8 cellular contexts compared by ENCODE assay signal in genomic region chr17:42659932-42660274, GRCh38. TPM values are rescaled to one million over a fixed set of nuclear protein-coding genes. Genes with fewer than 3 reads are reported as not detected.
DNase-seq lines count a peak whose midpoint lies in the region; ATAC-seq and TF ChIP-seq lines count a peak whose summit lies in the region.
"Not testable (repeated sequence)": the region's sequence is repeated elsewhere in the genome, so short reads cannot be mapped to it uniquely, and the experiment has no call there.

No MANE protein-coding gene starts in this region.

- H2AFZ ChIP-seq in OCI-LY1 (ENCODE audit: low read length), result not testable (repeated sequence)

- not testable (repeated sequence) for H3K9me3 ChIP-seq in DOHH2 (ENCODE audit: control insufficient read depth, insufficient read depth, low read length); OCI-LY1 (ENCODE audit: low read length); cardiac muscle cell (ENCODE audit: low read depth); uterus

- H3K4me3 Mint-ChIP-seq in activated T-cell treated with anti-CD3 and anti-CD28 coated beads, Interleukin-2, amount 50 U/mL, for 24 hours, result peak overlapping the region; percentile 10
- H3K4me3 Mint-ChIP-seq in central memory CD8-positive, alpha-beta T cell, result peak overlapping the region; percentile 87

- intact Hi-C loops in uterus (cut with DNase I; ENCODE audit: low total_unique reads), result not testable (repeated sequence)

- H3K27me3 Mint-ChIP-seq in activated T-cell treated with anti-CD3 and anti-CD28 coated beads, Interleukin-2, amount 50 U/mL, for 24 hours; central memory CD8-positive, alpha-beta T cell: not testable (repeated sequence)

- not testable (repeated sequence) for H3K27ac Mint-ChIP-seq in activated T-cell treated with anti-CD3 and anti-CD28 coated beads, Interleukin-2, amount 50 U/mL, for 24 hours
- peak overlapping the region; percentile 44 for H3K27ac Mint-ChIP-seq in central memory CD8-positive, alpha-beta T cell (ENCODE audit: low read depth)

- H3K4me1 ChIP-seq in DOHH2 (ENCODE audit: control insufficient read depth, low read length) (peaks cover 20% of the 10 kb centered on the region), OCI-LY1 (ENCODE audit: insufficient read depth, low read length, severe bottlenecking) (peaks cover 11% of the 10 kb centered on the region)
- H3K4me1 ChIP-seq in cardiac muscle cell (ENCODE audit: low read depth); mesendoderm (ENCODE audit: control insufficient read depth, low read depth, low read length); rectal smooth muscle tissue (ENCODE audit: control insufficient read depth, insufficient read depth, low read length); uterus: not testable (repeated sequence)

- not testable (repeated sequence) for H3K79me1 ChIP-seq in mesendoderm (ENCODE audit: low read length)

- WGBS in mesendoderm (ENCODE audit: extremely low coverage, insufficient coverage, low lambda C conversion rate), result no CpG with 5 or more reads among the region's 14 CpGs

- not testable (repeated sequence) for H3K36me3 Mint-ChIP-seq in activated T-cell treated with anti-CD3 and anti-CD28 coated beads, Interleukin-2, amount 50 U/mL, for 24 hours (ENCODE audit: low read depth); central memory CD8-positive, alpha-beta T cell (ENCODE audit: insufficient read depth)

- H2BK15ac ChIP-seq in mesendoderm (replicated peaks; ENCODE audit: low read depth), result not testable (repeated sequence)

- H3F3A ChIP-seq in DOHH2 (ENCODE audit: control insufficient read depth, insufficient read depth); OCI-LY1 (ENCODE audit: insufficient read depth, low read length): not testable (repeated sequence)

- not testable (repeated sequence) for H4K5ac ChIP-seq in mesendoderm (ENCODE audit: low read length)

- not testable (repeated sequence) for H3K36me3 ChIP-seq in DOHH2 (ENCODE audit: control insufficient read depth, low read length); OCI-LY1 (ENCODE audit: insufficient read depth, low read length); cardiac muscle cell; mesendoderm (ENCODE audit: control insufficient read depth, insufficient read depth, low read length); rectal smooth muscle tissue (ENCODE audit: control insufficient read depth, insufficient read depth, low read length); uterus

- not testable (repeated sequence) for H3K79me2 ChIP-seq in DOHH2 (ENCODE audit: control insufficient read depth, low read length); OCI-LY1 (ENCODE audit: insufficient read depth, low read length); mesendoderm (ENCODE audit: control insufficient read depth, insufficient read depth, low read length)

- ATAC-seq in central memory CD8-positive, alpha-beta T cell (replicated peaks; ENCODE audit: extremely low read depth, poor library complexity, severe bottlenecking), result not testable (repeated sequence)

- not testable (repeated sequence) for H2BK5ac ChIP-seq in mesendoderm (ENCODE audit: low read length)

- H2AK5ac ChIP-seq in mesendoderm (ENCODE audit: low read length), result not testable (repeated sequence)

- peaks cover 30% of the 10 kb centered on the region for H3K4me1 Mint-ChIP-seq in activated T-cell treated with anti-CD3 and anti-CD28 coated beads, Interleukin-2, amount 50 U/mL, for 24 hours (ENCODE audit: low read depth)
- peaks cover 22% of the 10 kb centered on the region for H3K4me1 Mint-ChIP-seq in central memory CD8-positive, alpha-beta T cell

- not testable (repeated sequence) for H3K4ac ChIP-seq in mesendoderm (ENCODE audit: low read depth, low read length)

- not testable (repeated sequence) for H3K23ac ChIP-seq in mesendoderm (ENCODE audit: low read length)

- not testable (repeated sequence) for H3K9me3 Mint-ChIP-seq in activated T-cell treated with anti-CD3 and anti-CD28 coated beads, Interleukin-2, amount 50 U/mL, for 24 hours; central memory CD8-positive, alpha-beta T cell

- H3K9me2 ChIP-seq in DOHH2 (replicated peaks; ENCODE audit: control insufficient read depth, low read length); OCI-LY1 (ENCODE audit: low read depth, low read length): not testable (repeated sequence)

- not testable (repeated sequence) for TF ChIP-seq POLR2A in uterus (IDR thresholded peaks at IDR 0.05)

- peak overlapping the region; percentile 77 for H3K4me3 ChIP-seq in DOHH2 (ENCODE audit: low read length)
- peak overlapping the region; percentile 77 for H3K4me3 ChIP-seq in OCI-LY1 (ENCODE audit: low read depth, low read length, poor library complexity, severe bottlenecking)
- peak overlapping the region; percentile 41 for H3K4me3 ChIP-seq in cardiac muscle cell
- not testable (repeated sequence) for H3K4me3 ChIP-seq in mesendoderm (ENCODE audit: low read length)
- peak overlapping the region; percentile 63 for H3K4me3 ChIP-seq in rectal smooth muscle tissue (ENCODE audit: low read length)
- peak overlapping the region; percentile 47 to 83 for H3K4me3 ChIP-seq in uterus

- not testable (repeated sequence) for H3K27ac ChIP-seq in DOHH2 (ENCODE audit: low read depth, low read length); OCI-LY1 (ENCODE audit: low read depth, low read length, poor library complexity, severe bottlenecking); cardiac muscle cell; mesendoderm (ENCODE audit: low read depth, low read length); rectal smooth muscle tissue (ENCODE audit: low read depth, low read length)
- peak overlapping the region; percentile 88 to 89 for H3K27ac ChIP-seq in uterus

- not testable (repeated sequence) for TF ChIP-seq CTCF in DOHH2 (IDR thresholded peaks at IDR 0.05; ENCODE audit: low read depth, low read length, poor library complexity, severe bottlenecking); OCI-LY1 (IDR thresholded peaks at IDR 0.05; ENCODE audit: low read length); cardiac muscle cell (IDR thresholded peaks at IDR 0.05; ENCODE audit: low read depth, low read length); uterus (IDR thresholded peaks at IDR 0.05)

- DNase-seq in activated T-cell treated with anti-CD3 and anti-CD28 coated beads, Interleukin-2, amount 50 U/mL, for 24 hours; central memory CD8-positive, alpha-beta T cell (ENCODE audit: low spot score in 2 of 2); cardiac muscle cell (ENCODE audit: low read depth in 1 of 2, low spot score in 1 of 2); mesendoderm; uterus: not testable (repeated sequence)

- H3K27me3 ChIP-seq in DOHH2 (ENCODE audit: control insufficient read depth, low read length); OCI-LY1 (ENCODE audit: insufficient read depth, low read length); cardiac muscle cell; mesendoderm (ENCODE audit: insufficient read depth, low read length, poor library complexity); rectal smooth muscle tissue (ENCODE audit: control insufficient read depth, insufficient read depth, low read length); uterus: not testable (repeated sequence)

- H4K20me1 ChIP-seq in DOHH2 (ENCODE audit: control insufficient read depth, insufficient read depth, low read depth, low read length); OCI-LY1 (ENCODE audit: insufficient read depth, low read length): not testable (repeated sequence)

- H3K9ac ChIP-seq in OCI-LY1 (ENCODE audit: low read length) (peak overlapping the region; percentile 82; the same call in 1 of the 2 replicates), mesendoderm (ENCODE audit: low read length) (peak overlapping the region; percentile 78)
- H3K9ac ChIP-seq in rectal smooth muscle tissue (ENCODE audit: low read length), result not testable (repeated sequence)

- H3K18ac ChIP-seq in mesendoderm (ENCODE audit: low read length), result not testable (repeated sequence)

- H3K56ac ChIP-seq in mesendoderm (ENCODE audit: low read length), result peak overlapping the region; percentile 92

- H2BK120ac ChIP-seq in mesendoderm (ENCODE audit: low read depth, low read length), result not testable (repeated sequence)

- not testable (repeated sequence) for H4K8ac ChIP-seq in mesendoderm (ENCODE audit: low read depth, low read length)

- H3K4me2 ChIP-seq in DOHH2 (ENCODE audit: low read length) (peak overlapping the region; percentile 69), OCI-LY1 (ENCODE audit: low read length) (peak overlapping the region; percentile 80)
- H3K4me2 ChIP-seq in mesendoderm (ENCODE audit: low read length), result not testable (repeated sequence)

RNA-seq across cellular contexts. Expression of gene TUBG2, which starts 0.8 kb away (rescaled TPM):
- total RNA-seq in cardiac muscle cell, result 47.1 and 62.7 TPM in 2 replicates
- 67.4 and 83.1 TPM in 2 replicates for polyA plus RNA-seq in cardiac muscle cell
- polyA plus RNA-seq in mesendoderm (2013, experiment 1 of 2), result 6.8 TPM
- 7.1 TPM for polyA plus RNA-seq in mesendoderm (2013, experiment 2 of 2)
- total RNA-seq in uterus, result 10 to 100 TPM in 3 of 4 donors, 1 to 10 TPM in 1; 9.7 to 60.7 (median 27.6) TPM

RNA-seq across cellular contexts. Expression of gene PLEKHH3, which starts 16.9 kb away (rescaled TPM):
- total RNA-seq in cardiac muscle cell (50.3 and 79.1 TPM in 2 replicates), uterus (100 to 1,000 TPM in 1 of 4 donors, 10 to 100 TPM in 1, 1 to 10 TPM in 2; 2.9 to 102 (median 19.2) TPM)
- polyA plus RNA-seq in cardiac muscle cell, result 54.7 and 95.6 TPM in 2 replicates
- 5.1 TPM for polyA plus RNA-seq in mesendoderm (2013, experiment 1 of 2)
- polyA plus RNA-seq in mesendoderm (2013, experiment 2 of 2), result 5.7 TPM

RNA-seq across cellular contexts. Expression of gene CCR10, which starts 21.7 kb away (rescaled TPM):
- total RNA-seq in cardiac muscle cell (5.8 and 13.5 TPM in 2 replicates), uterus (10 to 100 TPM in 1 of 4 donors, 1 to 10 TPM in 1, under 1 TPM in 2; 0.26 to 17.9 (median 1.6) TPM)
- polyA plus RNA-seq in cardiac muscle cell, result 16.3 and 21.1 TPM in 2 replicates
- polyA plus RNA-seq in mesendoderm (2013, experiment 1 of 2), result 0.08 TPM
- 0.21 TPM for polyA plus RNA-seq in mesendoderm (2013, experiment 2 of 2)

RNA-seq across cellular contexts. Expression of gene CNTNAP1, which starts 22.4 kb away (rescaled TPM):
- 15.4 and 17.9 TPM in 2 replicates for total RNA-seq in cardiac muscle cell
- polyA plus RNA-seq in cardiac muscle cell, result 3.5 and 3.9 TPM in 2 replicates
- polyA plus RNA-seq in mesendoderm (2013, experiment 1 of 2), result 0.32 TPM
- 0.27 TPM for polyA plus RNA-seq in mesendoderm (2013, experiment 2 of 2)
- 10 to 100 TPM in 3 of 4 donors, 1 to 10 TPM in 1; 1.5 to 61.5 (median 26.5) TPM for total RNA-seq in uterus

RNA-seq across cellular contexts. Expression of gene TUBG1, which starts 50.4 kb away (rescaled TPM):
- total RNA-seq in cardiac muscle cell (97.2 and 159 TPM in 2 replicates), uterus (10 to 100 TPM in 3 of 4 donors, 1 to 10 TPM in 1; 7.9 to 39.4 (median 23.9) TPM)
- 162 and 177 TPM in 2 replicates for polyA plus RNA-seq in cardiac muscle cell
- 75.5 TPM for polyA plus RNA-seq in mesendoderm (2013, experiment 1 of 2)
- 75.7 TPM for polyA plus RNA-seq in mesendoderm (2013, experiment 2 of 2)
